Comparison of ENCODE assay signal across 9 cellular contexts in genomic region chr14:69133206-69134125, GRCh38. TPM values are rescaled to one million over a fixed set of nuclear protein-coding genes. Genes with fewer than 3 reads are reported as not detected.
DNase-seq lines count a peak whose midpoint lies in the region; ATAC-seq, FAIRE-seq and TF ChIP-seq lines count a peak whose summit lies in the region.
"Had no signal": no experiment of that assay in that cellular context is flagged by ENCODE, and none has a peak within 500 bp of the region (broad histone marks: within the 10 kb centered on the region; RNA-seq: fewer than 3 reads in every experiment).

No MANE protein-coding gene starts in this region.

- H3K27me3 ChIP-seq in HUES64 (ENCODE audit: insufficient read depth, low read length) (no peaks in the 10 kb centered on the region), adipocyte (replicated peaks; ENCODE audit: control insufficient read depth, insufficient read depth, low read length) (no peaks in the 10 kb centered on the region), HepG2 (ENCODE audit: control insufficient read depth in 1 of 2, insufficient read depth in 2 of 2, low read length in 2 of 2) (no peaks in the 10 kb centered on the region)

- H3K36me3 ChIP-seq in HUES64 (ENCODE audit: insufficient read depth, low read length) (no peaks in the 10 kb centered on the region), adipocyte (ENCODE audit: control insufficient read depth, insufficient read depth, low read length, severe bottlenecking) (no peaks in the 10 kb centered on the region), HepG2 (replicated peaks in 1 of 2; ENCODE audit: control insufficient read depth in 1 of 2, insufficient read depth in 2 of 2, low read length in 2 of 2) (peaks cover 0 to 3% of the 10 kb centered on the region in 2 experiments; a peak in 2 of 5 replicates)

- FAIRE-seq in HepG2 (lab: Jason Lieb, UNC): no peak

- no peaks in the 10 kb centered on the region for H3K9me3 ChIP-seq in HUES64 (ENCODE audit: insufficient read depth, low read depth, low read length)
- no peaks in the 10 kb centered on the region for H3K9me3 ChIP-seq in adipocyte (ENCODE audit: control insufficient read depth, low read length)
- no peaks in the 10 kb centered on the region for H3K9me3 ChIP-seq in HepG2 (ENCODE audit: low read length)

- H3K4me1 ChIP-seq in HUES64 (ENCODE audit: insufficient read depth, low read length) (peaks cover 23% of the 10 kb centered on the region), adipocyte (ENCODE audit: control insufficient read depth, insufficient read depth, low read length) (peaks cover 68% of the 10 kb centered on the region), HepG2 (ENCODE audit: insufficient read depth, low read length) (peaks cover 5% of the 10 kb centered on the region)

- H3K4me1 Mint-ChIP-seq in T-helper 2 cell treated with Interferon-gamma antibody and Interleukin-4, amounts not matched to agents 5 μg/mL and 100 μg/mL, for 36 hours (ENCODE audit: low read depth): peaks cover 24% of the 10 kb centered on the region

- BruUV-seq in HepG2 (replicated peaks; lab: Mats Ljungman, UMichigan): no TSS peak

- H3K4me3 ChIP-seq in HUES64 (ENCODE audit: low read length): no peak overlapping the region
- peak overlapping the region; percentile 58 for H3K4me3 ChIP-seq in adipocyte (ENCODE audit: low read length)
- H3K4me3 ChIP-seq in HepG2 (replicated peaks in 1 of 3; ENCODE audit: insufficient read depth in 1 of 3, low read depth in 2 of 3, low read length in 3 of 3): no peak overlapping the region

- H3K27ac ChIP-seq in HUES64 (ENCODE audit: low read depth, low read length) (no peak overlapping the region), HepG2 (ENCODE audit: extremely low read length, insufficient read depth, low read length) (no peak overlapping the region)

- in situ Hi-C loops in HepG2 (cut with HindIII; ENCODE audit: extremely low pct_ligation_motif_present, low pct_unique_long_range_greater_than_20kb): no loop called here

- no peak overlapping the region for H3K27ac Mint-ChIP-seq in T-helper 2 cell treated with Interferon-gamma antibody and Interleukin-4, amounts not matched to agents 5 μg/mL and 100 μg/mL, for 36 hours

- no peak overlapping the region for H2AFZ ChIP-seq in HepG2 (ENCODE audit: low read length)

- CTCF ChIA-PET in HepG2 (lab: Yijun Ruan, JAX; ENCODE audit: low intra/inter-chr PET ratio, low total read pairs): no interaction called here

- no peak for TF ChIP-seq RAD21 in HepG2 (CRISPR knock-in tag; IDR thresholded peaks at IDR 0.05)

- intact Hi-C loops in HepG2 (cut with micrococcal nuclease; ENCODE audit: unreplicated experiment): loop anchor here (10.0 kb wide), 1 partner anchor 61 kb away; the partner anchor contains the start of gene EXD2

- H4K20me1 ChIP-seq in HepG2 (ENCODE audit: insufficient read depth, low read length): peaks cover 8% of the 10 kb centered on the region; the same call in 1 of the 2 replicates

- H3K4me3 Mint-ChIP-seq in T-helper 2 cell treated with Interferon-gamma antibody and Interleukin-4, amounts not matched to agents 5 μg/mL and 100 μg/mL, for 36 hours: no peak overlapping the region

- POLR2A ChIA-PET in HepG2 (lab: Yijun Ruan, JAX): interaction anchor here (0.9 kb wide), 1 partner anchor 57 kb away, joined by 3 read pairs; the partner anchor contains the start of gene EXD2

- H3K4me2 ChIP-seq in HepG2 (ENCODE audit: low read depth, low read length): no peak overlapping the region

- TF ChIP-seq EP300 in HepG2 (IDR thresholded peaks at IDR 0.05; ENCODE audit: low read depth in 2 of 2, low read length in 2 of 2) (no peak), HepG2 (CRISPR knock-in tag; IDR thresholded peaks at IDR 0.05; ENCODE audit: borderline replicate concordance) (no peak)

- H3K79me2 ChIP-seq in HepG2 (ENCODE audit: insufficient read depth, low read length): peaks cover 37% of the 10 kb centered on the region

- no peak for TF ChIP-seq CTCF in HepG2 (CRISPR knock-in tag; IDR thresholded peaks at IDR 0.05)

- no peaks in the 10 kb centered on the region for H3K27me3 Mint-ChIP-seq in T-helper 2 cell treated with Interferon-gamma antibody and Interleukin-4, amounts not matched to agents 5 μg/mL and 100 μg/mL, for 36 hours (ENCODE audit: low read depth)

- DNase-seq in AML-193 (lab: John Stamatoyannopoulos, UW) (peak; percentile 2 to 10), adipocyte (ENCODE audit: low read depth) (peak; percentile 88), HepG2 (ENCODE audit: low spot score) (no peak), HK-2 (ENCODE audit: unreplicated experiment) (no peak), NCI-H345 treated with DMSO at 0.1 percent for 48 hours (lab: John Stamatoyannopoulos, UW; ENCODE audit: unreplicated experiment) (no peak)
- no peak for DNase-seq in T-helper 2 cell treated with Interferon-gamma antibody and Interleukin-4, amounts not matched to agents 5 μg/mL and 100 μg/mL, for 36 hours (ENCODE audit: low spot score)
- DNase-seq: effector memory CD4-positive, alpha-beta T cell had no signal

- 87% methylated on average over 3 of the region's 3 CpGs for WGBS in HUES64
- 90% methylated on average over 3 of the region's 3 CpGs for WGBS in HepG2 (ENCODE audit: low lambda C conversion rate)

- 0 out of 2 replicates have a peak overlapping the region, but pooled peaks have one; percentile 23 for H3K9ac ChIP-seq in HUES64 (ENCODE audit: low read depth, low read length)
- H3K9ac ChIP-seq in adipocyte (ENCODE audit: low read length): peak overlapping the region; percentile 12
- no peak overlapping the region for H3K9ac ChIP-seq in HepG2 (ENCODE audit: insufficient read depth, low read depth, low read length)

- TF ChIP-seq POLR2A in HepG2 (IDR thresholded peaks at IDR 0.05; ENCODE audit: insufficient read depth in 1 of 2, low read depth in 2 of 2, low read length in 2 of 2): no peak

- peaks cover 5% of the 10 kb centered on the region for H3K36me3 Mint-ChIP-seq in T-helper 2 cell treated with Interferon-gamma antibody and Interleukin-4, amounts not matched to agents 5 μg/mL and 100 μg/mL, for 36 hours (ENCODE audit: low read depth)

- H3K9me3 Mint-ChIP-seq in T-helper 2 cell treated with Interferon-gamma antibody and Interleukin-4, amounts not matched to agents 5 μg/mL and 100 μg/mL, for 36 hours: no peaks in the 10 kb centered on the region

- ATAC-seq in HepG2: no peak
- no peak for ATAC-seq in GM18870 (IDR thresholded peaks at IDR 0.05; ENCODE audit: unreplicated experiment)

TF ChIP-seq in HepG2, 621 proteins besides CTCF, POLR2A, EP300 and RAD21 (continues in another document):
- TF ChIP-seq CEBPB (IDR thresholded peaks at IDR 0.05; ENCODE audit: borderline replicate concordance, low read depth, low read length): 0 out of 2 replicates have a peak, but pooled peaks have one; percentile 38
- no peak for TF ChIP-seq ZNF260 (CRISPR knock-in tag; IDR thresholded peaks at IDR 0.05; ENCODE audit: borderline replicate concordance, low read depth)

RNA-seq across cellular contexts. Expression of gene DCAF5, which starts 19.5 kb away (rescaled TPM):
- 16.1 TPM for polyA plus RNA-seq in HUES64 (2013, experiment 1 of 2)
- 20.5 TPM for polyA plus RNA-seq in HUES64 (2013, experiment 2 of 2)
- 11.3 and 13.4 TPM in 2 replicates for total RNA-seq in HepG2 (2016; rRNA removed; fragmentation: Illumina TruSeq; extraction: Trizol)
- total RNA-seq in HepG2 (2016; cell fraction: cytosol; rRNA removed; fragmentation: Illumina TruSeq; extraction: Trizol; ENCODE audit: low read depth): 14.0 and 15.7 TPM in 2 replicates
- 10.5 and 13.2 TPM in 2 replicates for total RNA-seq in HepG2 (2016; cell fraction: insoluble cytoplasmic fraction; rRNA removed; fragmentation: Illumina TruSeq; extraction: Trizol)
- total RNA-seq in HepG2 (2016; cell fraction: membrane; rRNA removed; fragmentation: Illumina TruSeq; extraction: Trizol): 9.5 and 9.8 TPM in 2 replicates
- total RNA-seq in HepG2 (2016; cell fraction: nucleus; rRNA removed; fragmentation: Illumina TruSeq; extraction: Trizol): 20.7 and 25.2 TPM in 2 replicates
- polyA plus RNA-seq in HepG2 (2011; rRNA removed): 31.6 and 35.3 TPM in 2 replicates
- 19.2 and 21.6 TPM in 2 replicates for polyA plus RNA-seq in HepG2 (2011; cell fraction: cytosol; rRNA removed)
- 106 and 114 TPM in 2 replicates for polyA plus RNA-seq in HepG2 (2011; cell fraction: nucleus; rRNA removed)
- polyA plus RNA-seq in HepG2 (2012): 17.9 and 19.9 TPM in 2 replicates
- 1.9 and 2.4 TPM in 2 replicates for polyA plus RNA-seq in HepG2 (2016; cell fraction: cytosol; fragmentation: Illumina TruSeq; extraction: Trizol; ENCODE audit: low read depth)
- polyA plus RNA-seq in HepG2 (2016; cell fraction: insoluble cytoplasmic fraction; fragmentation: Illumina TruSeq; extraction: Trizol; ENCODE audit: low read depth): 12.6 and 16.2 TPM in 2 replicates
- 5.8 and 7.2 TPM in 2 replicates for polyA plus RNA-seq in HepG2 (2016; cell fraction: membrane; fragmentation: Illumina TruSeq; extraction: Trizol; ENCODE audit: low read depth)
- 62.6 and 71.6 TPM in 2 replicates for polyA plus RNA-seq in HepG2 (2016; cell fraction: nucleus; fragmentation: Illumina TruSeq; extraction: Trizol; ENCODE audit: insufficient read depth, low read depth)
- 20.3 and 28.1 TPM in 2 replicates for polyA minus RNA-seq in HepG2 (2011; rRNA and poly(A)+ RNA removed; ENCODE audit: low replicate concordance)
- 8.2 and 11.8 TPM in 2 replicates for polyA minus RNA-seq in HepG2 (2011; cell fraction: cytosol; rRNA and poly(A)+ RNA removed)
- 30.5 and 35.4 TPM in 2 replicates for polyA minus RNA-seq in HepG2 (2011; cell fraction: nucleus; rRNA and poly(A)+ RNA removed)

RNA-seq across cellular contexts. Expression of gene EXD2, which starts 57.8 kb away (rescaled TPM):
- polyA plus RNA-seq in HUES64 (2013, experiment 1 of 2): 14.8 TPM
- 12.3 TPM for polyA plus RNA-seq in HUES64 (2013, experiment 2 of 2)
- total RNA-seq in HepG2 (2016; rRNA removed; fragmentation: Illumina TruSeq; extraction: Trizol): 8.8 and 15.1 TPM in 2 replicates
- total RNA-seq in HepG2 (2016; cell fraction: cytosol; rRNA removed; fragmentation: Illumina TruSeq; extraction: Trizol; ENCODE audit: low read depth): 2.9 and 3.0 TPM in 2 replicates
- total RNA-seq in HepG2 (2016; cell fraction: insoluble cytoplasmic fraction; rRNA removed; fragmentation: Illumina TruSeq; extraction: Trizol): 8.7 and 15.8 TPM in 2 replicates
- total RNA-seq in HepG2 (2016; cell fraction: membrane; rRNA removed; fragmentation: Illumina TruSeq; extraction: Trizol): 4.0 and 5.4 TPM in 2 replicates
- total RNA-seq in HepG2 (2016; cell fraction: nucleus; rRNA removed; fragmentation: Illumina TruSeq; extraction: Trizol): 13.7 and 15.0 TPM in 2 replicates
- 9.5 and 10.8 TPM in 2 replicates for polyA plus RNA-seq in HepG2 (2011; rRNA removed)
- polyA plus RNA-seq in HepG2 (2011; cell fraction: cytosol; rRNA removed): 6.8 and 9.2 TPM in 2 replicates
- 9.2 and 11.8 TPM in 2 replicates for polyA plus RNA-seq in HepG2 (2011; cell fraction: nucleus; rRNA removed)
- 9.4 and 11.0 TPM in 2 replicates for polyA plus RNA-seq in HepG2 (2012)
- polyA plus RNA-seq in HepG2 (2016; cell fraction: cytosol; fragmentation: Illumina TruSeq; extraction: Trizol; ENCODE audit: low read depth): 0.63 and 0.70 TPM in 2 replicates
- 6.5 and 6.9 TPM in 2 replicates for polyA plus RNA-seq in HepG2 (2016; cell fraction: insoluble cytoplasmic fraction; fragmentation: Illumina TruSeq; extraction: Trizol; ENCODE audit: low read depth)
- polyA plus RNA-seq in HepG2 (2016; cell fraction: membrane; fragmentation: Illumina TruSeq; extraction: Trizol; ENCODE audit: low read depth): 2.1 and 2.3 TPM in 2 replicates
- 15.3 and 17.3 TPM in 2 replicates for polyA plus RNA-seq in HepG2 (2016; cell fraction: nucleus; fragmentation: Illumina TruSeq; extraction: Trizol; ENCODE audit: insufficient read depth, low read depth)
- polyA minus RNA-seq in HepG2 (2011; rRNA and poly(A)+ RNA removed; ENCODE audit: low replicate concordance): 10.3 and 14.0 TPM in 2 replicates
- 6.9 and 7.7 TPM in 2 replicates for polyA minus RNA-seq in HepG2 (2011; cell fraction: cytosol; rRNA and poly(A)+ RNA removed)
- 10.8 and 11.7 TPM in 2 replicates for polyA minus RNA-seq in HepG2 (2011; cell fraction: nucleus; rRNA and poly(A)+ RNA removed)

Comparison
In these comparisons a context has a peak if more than half of its experiments do, and no peak if none do; other contexts are left out.
1. DNase-seq: peak in AML-193 (2 of 2) and adipocyte (single experiment); none in HepG2 (single experiment), HK-2 (single experiment), NCI-H345 treated with DMSO at 0.1 percent for 48 hours (single experiment) and T-helper 2 cell treated with Interferon-gamma antibody and Interleukin-4, amounts not matched to agents 5 μg/mL and 100 μg/mL, for 36 hours (single experiment).